8 cellular contexts compared by ENCODE assay signal in the genomic region with DNA sequence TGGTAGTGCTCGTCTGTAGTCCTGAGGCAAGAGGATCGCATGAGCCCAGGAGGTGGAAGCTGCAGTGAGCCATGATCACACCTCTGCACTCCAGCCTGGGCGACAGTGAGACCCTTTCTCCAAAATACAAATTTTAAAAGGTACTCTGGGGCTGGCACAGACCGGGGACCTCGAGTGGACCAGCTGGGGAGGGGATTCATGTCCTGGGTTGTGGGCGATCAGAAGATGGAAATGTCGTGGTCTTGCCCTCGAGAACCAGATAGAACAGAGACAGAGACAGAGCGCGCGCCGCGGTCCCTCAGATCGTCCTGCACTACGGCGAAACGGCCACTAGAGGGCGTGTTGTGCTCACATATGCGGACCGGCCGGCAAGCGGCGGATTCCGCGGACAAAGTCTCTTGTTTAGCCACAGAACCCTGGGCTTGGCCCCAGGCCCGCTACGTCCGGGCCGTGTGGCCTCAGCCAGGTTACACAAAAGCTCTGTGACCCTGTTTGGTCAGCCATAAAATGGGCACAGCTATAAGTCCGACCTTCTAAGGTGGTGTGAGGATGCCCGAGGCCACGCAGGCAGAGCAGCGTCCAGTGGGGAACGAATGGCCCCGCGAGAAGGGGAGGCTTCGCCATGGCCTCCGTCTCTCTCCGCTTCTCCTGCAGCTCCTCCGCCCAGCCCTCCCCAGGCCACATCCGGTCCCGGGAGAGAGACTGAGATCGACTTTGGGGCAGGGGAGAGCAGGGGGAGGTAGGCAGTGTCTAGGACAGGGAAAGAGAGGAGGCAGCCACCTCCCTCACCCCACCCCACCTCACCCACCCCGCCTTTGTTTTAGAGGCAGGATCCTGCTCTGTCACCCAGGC. TPM values are rescaled to one million over a fixed set of nuclear protein-coding genes. Genes with fewer than 3 reads are reported as not detected.
DNase-seq lines count a peak whose midpoint lies in the region; ATAC-seq and TF ChIP-seq lines count a peak whose summit lies in the region.

No MANE protein-coding gene starts in this region.

- no peaks in the 10 kb centered on the region for H3K79me2 ChIP-seq in OCI-LY7 (ENCODE audit: insufficient read depth, low read depth, low read length)

- peak overlapping the region; percentile 75 for H3K4me2 ChIP-seq in OCI-LY7 (ENCODE audit: low read length)

- no peaks in the 10 kb centered on the region for H3K9me3 ChIP-seq in OCI-LY7 (ENCODE audit: low read length)
- H3K9me3 ChIP-seq in mucosa of stomach (ENCODE audit: control insufficient read depth, low read length) = no peaks in the 10 kb centered on the region

- H3K36me3 ChIP-seq in OCI-LY7 (ENCODE audit: insufficient read depth, low read length) (no peaks in the 10 kb centered on the region), mucosa of stomach (ENCODE audit: control insufficient read depth, insufficient read depth, low read length) (no peaks in the 10 kb centered on the region)

- H3K9ac ChIP-seq in mucosa of stomach (ENCODE audit: low read length) = peak overlapping the region; percentile 50

- peak overlapping the region; percentile 88 for H2AFZ ChIP-seq in OCI-LY7 (ENCODE audit: low read length)

- no peaks in the 10 kb centered on the region for H4K20me1 ChIP-seq in OCI-LY7 (ENCODE audit: insufficient read depth, low read length)

- H3K9me2 ChIP-seq in OCI-LY7 (ENCODE audit: insufficient read depth, low read length) = no peaks in the 10 kb centered on the region

- CTCF ChIA-PET in OCI-LY7 (lab: Charles Lee; ENCODE audit: unreplicated experiment) = interaction anchor here (0.6 to 1.5 kb wide), 4 partner anchors 37 to 42 kb away, joined by 3 to 13 read pairs (median 4); no protein-coding TSS in a partner anchor

- ATAC-seq in GM21390 (IDR thresholded peaks at IDR 0.05; ENCODE audit: unreplicated experiment) = no peak

- H3K4me1 ChIP-seq in OCI-LY7 (ENCODE audit: insufficient read depth, low read length, poor library complexity, severe bottlenecking) = peaks cover 7% of the 10 kb centered on the region
- peaks cover 8% of the 10 kb centered on the region for H3K4me1 ChIP-seq in mucosa of stomach (ENCODE audit: control insufficient read depth, insufficient read depth, low read length)

- no TSS peak for BruUV-seq in OCI-LY7 (replicated peaks; lab: Mats Ljungman, UMichigan)

- H3K4me3 ChIP-seq in OCI-LY7 (ENCODE audit: low read depth, low read length, poor library complexity, severe bottlenecking) (peak overlapping the region; percentile 59), mucosa of stomach (ENCODE audit: low read length) (no peak overlapping the region)

- H3K27me3 ChIP-seq in mucosa of stomach (ENCODE audit: control insufficient read depth, insufficient read depth, low read length) = peaks cover 19% of the 10 kb centered on the region

- peak; percentile 95 for TF ChIP-seq CTCF in OCI-LY7 (conservative IDR thresholded peaks at IDR 0.05; ENCODE audit: low read length)

- POLR2A ChIA-PET in OCI-LY7 (lab: Charles Lee) = interaction anchor here (0.6 to 1.2 kb wide), 2 partner anchors 12 to 214 kb away, joined by 3 to 4 read pairs; a partner anchor contains a TSS

- DNase-seq in DMS53 (lab: John Stamatoyannopoulos, UW) (peak; percentile 87), HuH-7 (ENCODE audit: low spot score) (peak; percentile 77), OCI-LY7 (ENCODE audit: low spot score) (peak; percentile 84), activated T-cell treated with anti-CD3 and anti-CD28 coated beads for 48 hours (ENCODE audit: low read depth) (peak; percentile 80), erythroblast (lab: John Stamatoyannopoulos, UW) (peak; percentile 75 to 87)
- DNase-seq in stimulated activated CD8-positive, alpha-beta memory T cell treated with anti-CD3 and anti-CD28 coated beads, Interleukin-4, amount 100 ng/mL, for 24 hours (ENCODE audit: low read depth) = peak; percentile 70

- no peak for TF ChIP-seq POLR2A in erythroblast (IDR thresholded peaks at IDR 0.05; ENCODE audit: low read length)

- intact Hi-C loops in OCI-LY7 (cut with micrococcal nuclease; ENCODE audit: unreplicated experiment) = loop anchor here (1.0 kb wide), 1 partner anchor 40 kb away; no protein-coding TSS in a partner anchor

- no peak overlapping the region for H3K27ac ChIP-seq in OCI-LY7 (ENCODE audit: low read depth, low read length, poor library complexity, severe bottlenecking)

RNA-seq across cellular contexts. Expression of a gene that starts 14.6 kb away (rescaled TPM):
- total RNA-seq in OCI-LY7 (2014; rRNA removed; shearing (Covaris generic)) = 0.22 and 0.46 TPM in 2 replicates
- 0.63 TPM in 2 replicates for total RNA-seq in OCI-LY7 (2022)
